In the genomic region with DNA sequence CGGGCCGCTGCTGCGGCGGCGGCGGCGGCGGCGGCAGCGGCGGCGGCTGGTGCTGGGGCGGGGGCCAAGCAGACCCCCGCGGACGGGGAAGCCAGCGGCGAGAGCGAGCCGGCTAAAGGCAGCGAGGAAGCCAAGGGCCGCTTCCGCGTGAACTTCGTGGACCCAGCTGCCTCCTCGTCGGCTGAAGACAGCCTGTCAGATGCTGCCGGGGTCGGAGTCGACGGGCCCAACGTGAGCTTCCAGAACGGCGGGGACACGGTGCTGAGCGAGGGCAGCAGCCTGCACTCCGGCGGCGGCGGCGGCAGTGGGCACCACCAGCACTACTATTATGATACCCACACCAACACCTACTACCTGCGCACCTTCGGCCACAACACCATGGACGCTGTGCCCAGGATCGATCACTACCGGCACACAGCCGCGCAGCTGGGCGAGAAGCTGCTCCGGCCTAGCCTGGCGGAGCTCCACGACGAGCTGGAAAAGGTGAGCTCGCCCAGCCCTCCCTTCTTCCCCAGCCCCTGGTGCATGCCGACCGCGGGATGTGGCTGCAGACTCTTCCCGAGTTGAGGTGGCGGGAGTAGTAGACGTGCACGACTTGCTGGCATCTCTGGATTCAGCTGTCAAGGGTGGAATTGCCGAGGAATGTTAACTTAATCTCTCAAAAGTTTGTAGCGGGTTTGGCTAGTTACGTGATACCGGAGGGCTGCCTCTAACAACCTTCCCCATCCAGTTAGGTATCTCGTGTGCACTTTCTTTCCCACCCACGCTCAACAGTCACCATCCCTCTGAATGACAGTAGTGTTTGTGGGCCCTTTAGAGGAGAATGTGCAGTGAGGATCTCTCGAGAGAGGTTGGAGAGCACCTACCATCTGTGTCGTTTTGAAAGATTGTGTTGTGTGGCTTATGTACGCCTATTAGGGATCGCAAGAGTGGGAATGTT, we compare ENCODE assay signal across 7 cellular contexts. TPM values are rescaled to one million over a fixed set of nuclear protein-coding genes. Genes with fewer than 3 reads are reported as not detected.
DNase-seq lines count a peak whose midpoint lies in the region; ATAC-seq, FAIRE-seq and TF ChIP-seq lines count a peak whose summit lies in the region.

No MANE protein-coding gene starts in this region.

- peaks cover 4% of the 10 kb centered on the region for H3K36me3 Mint-ChIP-seq in activated T-cell treated with anti-CD3 and anti-CD28 coated beads, Interleukin-2, amount 50 U/mL, for 4 hours (ENCODE audit: insufficient read depth)
- peaks cover 0 to 25% (median 3%) of the 10 kb centered on the region in 5 donors for H3K36me3 Mint-ChIP-seq in naive thymus-derived CD4-positive, alpha-beta T cell
- peaks cover 23% of the 10 kb centered on the region for H3K36me3 Mint-ChIP-seq in stimulated activated naive CD8-positive, alpha-beta T cell treated with anti-CD3 and anti-CD28 coated beads, Interleukin-15, Interleukin-2, amounts not matched to agents 100 ng/mL and 50 ng/mL, for 24 hours (ENCODE audit: low read depth)

- CTCF ChIA-PET in naive thymus-derived CD4-positive, alpha-beta T cell (lab: Charles Lee) = no interaction called here

- peaks cover 54% of the 10 kb centered on the region for H3K4me1 Mint-ChIP-seq in activated T-cell treated with anti-CD3 and anti-CD28 coated beads, Interleukin-2, amount 50 U/mL, for 4 hours (ENCODE audit: low read depth)
- peaks cover 38 to 67% (median 57%) of the 10 kb centered on the region in 7 donors for H3K4me1 Mint-ChIP-seq in naive thymus-derived CD4-positive, alpha-beta T cell
- H3K4me1 Mint-ChIP-seq in stimulated activated naive CD8-positive, alpha-beta T cell treated with anti-CD3 and anti-CD28 coated beads, Interleukin-15, Interleukin-2, amounts not matched to agents 100 ng/mL and 50 ng/mL, for 24 hours (ENCODE audit: low read depth) = peaks cover 51% of the 10 kb centered on the region

- H3K4me1 ChIP-seq in esophagus squamous epithelium = peaks cover 0 to 56% (median 9%) of the 10 kb centered on the region in 3 donors
- peaks cover 20 to 33% of the 10 kb centered on the region in 2 donors for H3K4me1 ChIP-seq in naive thymus-derived CD4-positive, alpha-beta T cell (ENCODE audit: control insufficient read depth in 2 of 2, insufficient read depth in 2 of 2, low read length in 2 of 2)

- intact Hi-C loops in esophagus squamous epithelium (cut with DNase I) = no loop called here
- intact Hi-C loops in naive thymus-derived CD4-positive, alpha-beta T cell (cut with micrococcal nuclease) = loop anchor here (1.0 to 10.0 kb wide), 13 partner anchors 53 to 1640 kb away; a partner anchor contains a TSS

- peak; percentile 7 for DNase-seq in GM18507 (ENCODE audit: extremely low spot score, insufficient read length, low read depth)
- DNase-seq in NCI-H69 (lab: John Stamatoyannopoulos, UW) = peak; percentile 77
- DNase-seq in activated T-cell treated with anti-CD3 and anti-CD28 coated beads, Interleukin-2, amount 50 U/mL, for 4 hours = peak; percentile 34
- DNase-seq in esophagus squamous epithelium (lab: John Stamatoyannopoulos, UW) = peak; percentile 3
- DNase-seq in naive thymus-derived CD4-positive, alpha-beta T cell = peak; percentile 30 to 57 (median 45)

- H3K9me3 ChIP-seq in esophagus squamous epithelium = no peaks in the 10 kb centered on the region
- no peaks in the 10 kb centered on the region for H3K9me3 ChIP-seq in naive thymus-derived CD4-positive, alpha-beta T cell (ENCODE audit: control insufficient read depth in 2 of 3, low read length in 3 of 3)

- peak overlapping the region; percentile 90 for H3K4me3 Mint-ChIP-seq in activated T-cell treated with anti-CD3 and anti-CD28 coated beads, Interleukin-2, amount 50 U/mL, for 4 hours
- peak overlapping the region; percentile 84 to 97 (median 94) for H3K4me3 Mint-ChIP-seq in naive thymus-derived CD4-positive, alpha-beta T cell
- peak overlapping the region; percentile 78 for H3K4me3 Mint-ChIP-seq in stimulated activated naive CD8-positive, alpha-beta T cell treated with anti-CD3 and anti-CD28 coated beads, Interleukin-15, Interleukin-2, amounts not matched to agents 100 ng/mL and 50 ng/mL, for 24 hours

- peak; percentile 85 for FAIRE-seq in GM18507 (lab: Jason Lieb, UNC)

- WGBS in esophagus squamous epithelium, 2 donors = 2 to 6% methylated on average over 15 to 19 of the region's 71 CpGs

- no peaks in the 10 kb centered on the region for H3K9me3 Mint-ChIP-seq in activated T-cell treated with anti-CD3 and anti-CD28 coated beads, Interleukin-2, amount 50 U/mL, for 4 hours
- no peaks in the 10 kb centered on the region for H3K9me3 Mint-ChIP-seq in naive thymus-derived CD4-positive, alpha-beta T cell
- no peaks in the 10 kb centered on the region for H3K9me3 Mint-ChIP-seq in stimulated activated naive CD8-positive, alpha-beta T cell treated with anti-CD3 and anti-CD28 coated beads, Interleukin-15, Interleukin-2, amounts not matched to agents 100 ng/mL and 50 ng/mL, for 24 hours

- H3K27ac ChIP-seq in esophagus squamous epithelium = peak overlapping the region; percentile 91 to 99 (median 94)
- peak overlapping the region; percentile 89 for H3K27ac ChIP-seq in naive thymus-derived CD4-positive, alpha-beta T cell (ENCODE audit: low read depth, low read length)

- no peak for TF ChIP-seq CTCF in esophagus squamous epithelium (IDR thresholded peaks at IDR 0.05)

- H3K4me3 ChIP-seq in esophagus squamous epithelium = peak overlapping the region; percentile 82 to 96 (median 94)
- H3K4me3 ChIP-seq in naive thymus-derived CD4-positive, alpha-beta T cell (ENCODE audit: low read length) = peak overlapping the region; percentile 76

- peak; percentile 17 for ATAC-seq in HG02840 (IDR thresholded peaks at IDR 0.05; ENCODE audit: low FRiP score, unreplicated experiment)
- ATAC-seq in activated T-cell treated with anti-CD3 and anti-CD28 coated beads, Interleukin-2, amount 50 U/mL, for 4 hours = peak; percentile 25 to 26
- no peak for ATAC-seq in naive thymus-derived CD4-positive, alpha-beta T cell

- H3K27me3 Mint-ChIP-seq in activated T-cell treated with anti-CD3 and anti-CD28 coated beads, Interleukin-2, amount 50 U/mL, for 4 hours (ENCODE audit: low read depth) = no peaks in the 10 kb centered on the region
- H3K27me3 Mint-ChIP-seq in naive thymus-derived CD4-positive, alpha-beta T cell = no peaks in the 10 kb centered on the region
- H3K27me3 Mint-ChIP-seq in stimulated activated naive CD8-positive, alpha-beta T cell treated with anti-CD3 and anti-CD28 coated beads, Interleukin-15, Interleukin-2, amounts not matched to agents 100 ng/mL and 50 ng/mL, for 24 hours = no peaks in the 10 kb centered on the region

- H3K27me3 ChIP-seq in esophagus squamous epithelium = no peaks in the 10 kb centered on the region
- no peaks in the 10 kb centered on the region for H3K27me3 ChIP-seq in naive thymus-derived CD4-positive, alpha-beta T cell (ENCODE audit: control insufficient read depth in 2 of 2, insufficient read depth in 2 of 2, low read length in 2 of 2)

- no peak for TF ChIP-seq POLR2A in esophagus squamous epithelium (IDR thresholded peaks at IDR 0.05)

- peak overlapping the region; percentile 40 to 95 (median 83) for H3K27ac Mint-ChIP-seq in naive thymus-derived CD4-positive, alpha-beta T cell
- H3K27ac Mint-ChIP-seq in stimulated activated naive CD8-positive, alpha-beta T cell treated with anti-CD3 and anti-CD28 coated beads, Interleukin-15, Interleukin-2, amounts not matched to agents 100 ng/mL and 50 ng/mL, for 24 hours = peak overlapping the region; percentile 67

- no peaks in the 10 kb centered on the region for H3K36me3 ChIP-seq in esophagus squamous epithelium
- peaks cover 0 to 4% (median 0%) of the 10 kb centered on the region in 3 experiments for H3K36me3 ChIP-seq in naive thymus-derived CD4-positive, alpha-beta T cell (ENCODE audit: control insufficient read depth in 2 of 3, insufficient read depth in 3 of 3, low read length in 3 of 3)

- POLR2A ChIA-PET in naive thymus-derived CD4-positive, alpha-beta T cell (lab: Charles Lee) = interaction anchor here (0.7 to 0.9 kb wide), 3 partner anchors 13 to 56 kb away, joined by 3 read pairs; no protein-coding TSS in a partner anchor

RNA-seq across cellular contexts. Expression of a gene that starts 0.9 kb away (rescaled TPM):
- total RNA-seq in activated T-cell treated with anti-CD3 and anti-CD28 coated beads, Interleukin-2, amount 50 U/mL, for 4 hours = 10 to 100 TPM; 16.1 to 18.9 (median 17.8) TPM
- 10 to 100 TPM in 3 of 4 donors, 1 to 10 TPM in 1; 8.9 to 20.1 (median 20.0) TPM for total RNA-seq in esophagus squamous epithelium
- 10 to 100 TPM in 4 of 5 experiments, 1 to 10 TPM in 1; 8.2 to 17.3 (median 11.3) TPM for total RNA-seq in naive thymus-derived CD4-positive, alpha-beta T cell
- 1 to 10 TPM; 4.8 to 5.7 TPM for polyA plus RNA-seq in naive thymus-derived CD4-positive, alpha-beta T cell

Comparison
In these comparisons a context has a peak if more than half of its experiments do, and no peak if none do; other contexts are left out.
1. DNase-seq: peak in every context shown above with its lines; median percentile 77 in NCI-H69; 45 in naive thymus-derived CD4-positive, alpha-beta T cell; 34 in activated T-cell treated with anti-CD3 and anti-CD28 coated beads, Interleukin-2, amount 50 U/mL, for 4 hours; 7 in GM18507; 3 in esophagus squamous epithelium.